ENCODE assay signal across 8 cellular contexts in genomic region chr9:114396558-114397218, GRCh38. TPM values are rescaled to one million over a fixed set of nuclear protein-coding genes. Genes with fewer than 3 reads are reported as not detected.
DNase-seq lines count a peak whose midpoint lies in the region; ATAC-seq and TF ChIP-seq lines count a peak whose summit lies in the region.

No MANE protein-coding gene starts in this region.

- intact Hi-C loops in esophagus squamous epithelium (cut with DNase I) = no loop called here
- intact Hi-C loops in spleen (cut with DNase I; ENCODE audit: low total_unique reads) = loop anchor here (10.0 kb wide), 1 partner anchor 52 kb away; no protein-coding TSS in a partner anchor

- CTCF ChIA-PET in HEK293T (lab: Yijun Ruan, JAX) = no interaction called here

- TF ChIP-seq CTCF in esophagus squamous epithelium (IDR thresholded peaks at IDR 0.05) (no peak), spleen (IDR thresholded peaks at IDR 0.05 in 8 of 11, conservative IDR thresholded peaks at IDR 0.05 in 3 of 11) (no peak)

- DNase-seq in NCI-H748 (lab: John Stamatoyannopoulos, UW; ENCODE audit: unreplicated experiment) (peak; percentile 22), NCI-H748 treated with DMSO at 0.1 percent for 48 hours (lab: John Stamatoyannopoulos, UW) (no peak), OCI-M1 (lab: John Stamatoyannopoulos, UW) (peak; percentile 87), esophagus squamous epithelium (lab: John Stamatoyannopoulos, UW) (no peak), spleen (no peak), HEK293T (ENCODE audit: extremely low spot score) (no peak)

- TF ChIP-seq POLR2A in esophagus squamous epithelium (IDR thresholded peaks at IDR 0.05) (no peak), spleen (IDR thresholded peaks at IDR 0.05) (no peak)

- ATAC-seq in HG02759 (IDR thresholded peaks at IDR 0.05; ENCODE audit: unreplicated experiment) (no peak), GM21717 (IDR thresholded peaks at IDR 0.05; ENCODE audit: unreplicated experiment) (no peak)

- H3K27me3 ChIP-seq in esophagus squamous epithelium (no peaks in the 10 kb centered on the region), spleen (replicated peaks in 1 of 7) (no peaks in the 10 kb centered on the region)

- 52 to 79% methylated on average over 15 to 16 of the region's 16 CpGs for WGBS in esophagus squamous epithelium, 2 donors
- WGBS in spleen, 5 donors = 67 to 78% (median 75%) methylated on average over 16 of the region's 16 CpGs

- H3K36me3 ChIP-seq in esophagus squamous epithelium = no peaks in the 10 kb centered on the region
- peaks cover 0 to 40% (median 0%) of the 10 kb centered on the region in 6 donors for H3K36me3 ChIP-seq in spleen

- H3K4me3 ChIP-seq in esophagus squamous epithelium = peak overlapping the region in 3 of 4 donors; percentile 79 to 94 (median 86)
- peak overlapping the region in 7 of 8 donors; percentile 72 to 99 (median 91) for H3K4me3 ChIP-seq in spleen

- H3K9me3 ChIP-seq in esophagus squamous epithelium = no peaks in the 10 kb centered on the region
- no peaks in the 10 kb centered on the region for H3K9me3 ChIP-seq in spleen

- POLR2A ChIA-PET in HEK293T (lab: Yijun Ruan, JAX) = interaction anchor here (1.0 kb wide), 1 partner anchor 9 kb away, joined by 3 read pairs; no protein-coding TSS in a partner anchor

- H3K4me1 ChIP-seq in esophagus squamous epithelium (peaks cover 13 to 84% (median 42%) of the 10 kb centered on the region in 3 donors), spleen (peaks cover 54 to 76% (median 64%) of the 10 kb centered on the region in 6 donors)

- H3K27ac ChIP-seq in esophagus squamous epithelium (peak overlapping the region; percentile 87 to 96 (median 92)), spleen (peak overlapping the region in 7 of 8 donors; percentile 86 to 99 (median 95))

TF ChIP-seq in HEK293T, 16 proteins besides CTCF, POLR2A, EP300 and RAD21:
- TF ChIP-seq LEF1 (IDR thresholded peaks at IDR 0.05; ENCODE audit: borderline replicate concordance) (no peak), BHLHE40 (IDR thresholded peaks at IDR 0.05; ENCODE audit: borderline replicate concordance) (no peak), TARDBP (IDR thresholded peaks at IDR 0.05) (no peak), ZNF384 (IDR thresholded peaks at IDR 0.05) (no peak), PKNOX1 (IDR thresholded peaks at IDR 0.05) (no peak), CTBP1 (IDR thresholded peaks at IDR 0.05; ENCODE audit: borderline replicate concordance) (no peak), SP1 (IDR thresholded peaks at IDR 0.05) (no peak), L3MBTL2 (conservative IDR thresholded peaks at IDR 0.05) (no peak), FOXK2 (IDR thresholded peaks at IDR 0.05) (no peak), ARNT (IDR thresholded peaks at IDR 0.05) (no peak), ELF4 (IDR thresholded peaks at IDR 0.05) (no peak), NFRKB (IDR thresholded peaks at IDR 0.05) (no peak)

RNA-seq across cellular contexts. Expression of gene AKNA, which starts 8.9 kb away (rescaled TPM):
- total RNA-seq in esophagus squamous epithelium = 10 to 100 TPM in 1 of 4 donors, 1 to 10 TPM in 3; 6.1 to 25.0 (median 7.6) TPM
- total RNA-seq in spleen = 100 to 1,000 TPM; 198 to 324 (median 238) TPM
- 100 to 1,000 TPM in 2 of 3 donors, 10 to 100 TPM in 1; 92.9 to 129 (median 124) TPM for polyA plus RNA-seq in spleen

Comparison
In these comparisons a context has a peak if more than half of its experiments do, and no peak if none do; other contexts are left out.
1. DNase-seq: peak in NCI-H748 (single experiment) and OCI-M1 (single experiment); none in NCI-H748 treated with DMSO at 0.1 percent for 48 hours (single experiment), esophagus squamous epithelium (single experiment), spleen (single experiment) and HEK293T (single experiment).
2. RNA of gene AKNA, which starts 8.9 kb away (total RNA-seq): 198 to 324 TPM in spleen; 6.1 to 25.0 TPM in esophagus squamous epithelium; every median in the first group is over 4 times any median in the second.